ENCODE assay signal across 1 cellular context in the genomic region with DNA sequence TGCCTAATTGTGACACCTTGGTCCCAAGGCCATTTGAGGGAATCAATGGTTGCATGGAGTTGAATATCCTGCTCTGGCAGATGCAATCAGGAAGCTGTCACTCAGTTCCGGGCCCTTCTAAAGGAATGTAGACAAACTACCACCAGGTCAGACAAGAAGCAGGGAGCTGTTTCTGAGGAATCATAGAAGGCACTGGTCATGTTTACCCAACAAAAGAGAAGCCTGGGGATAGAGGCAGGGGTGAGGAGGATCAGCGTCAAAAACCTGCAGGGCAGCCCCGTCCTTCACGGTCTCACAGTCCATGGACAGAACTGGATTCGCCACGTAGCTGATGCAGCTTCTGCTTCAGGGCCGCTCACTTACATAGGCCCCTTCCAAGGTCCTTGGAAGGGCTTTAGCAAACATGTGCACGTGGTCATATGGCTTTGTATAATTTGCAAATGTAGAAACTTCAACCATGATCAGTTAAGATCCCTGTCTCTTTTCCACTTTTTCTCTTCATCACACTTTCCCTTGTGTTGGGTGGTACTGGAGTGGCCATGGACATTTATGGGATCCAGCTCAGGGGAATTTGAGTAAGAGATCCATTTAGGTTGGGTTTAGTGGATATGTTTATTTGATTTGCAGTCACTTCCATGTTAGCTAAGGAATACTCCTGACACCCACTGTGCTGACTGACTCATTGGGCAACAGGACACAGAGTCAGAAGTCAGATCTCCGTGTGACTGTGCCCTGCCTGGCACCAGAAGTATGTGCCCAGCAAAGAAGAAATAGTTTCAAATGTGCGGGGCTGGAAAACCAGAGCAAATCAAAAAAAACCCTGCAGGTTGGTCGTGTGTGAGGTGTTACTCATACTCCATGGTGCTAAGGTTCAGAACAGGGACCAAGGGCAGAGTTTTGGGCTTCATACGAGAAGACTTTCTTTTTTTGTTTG.
A peak's percentile ranks its signal among the peaks of the same experiment; 100 is the strongest.
TF ChIP-seq lines count a peak whose summit lies in the region.

No MANE protein-coding gene starts in this region.

TF ChIP-seq in HepG2, 621 proteins besides CTCF, POLR2A, EP300 and RAD21 (continued from another document and continues in another):
- TF ChIP-seq, protein P1, sequence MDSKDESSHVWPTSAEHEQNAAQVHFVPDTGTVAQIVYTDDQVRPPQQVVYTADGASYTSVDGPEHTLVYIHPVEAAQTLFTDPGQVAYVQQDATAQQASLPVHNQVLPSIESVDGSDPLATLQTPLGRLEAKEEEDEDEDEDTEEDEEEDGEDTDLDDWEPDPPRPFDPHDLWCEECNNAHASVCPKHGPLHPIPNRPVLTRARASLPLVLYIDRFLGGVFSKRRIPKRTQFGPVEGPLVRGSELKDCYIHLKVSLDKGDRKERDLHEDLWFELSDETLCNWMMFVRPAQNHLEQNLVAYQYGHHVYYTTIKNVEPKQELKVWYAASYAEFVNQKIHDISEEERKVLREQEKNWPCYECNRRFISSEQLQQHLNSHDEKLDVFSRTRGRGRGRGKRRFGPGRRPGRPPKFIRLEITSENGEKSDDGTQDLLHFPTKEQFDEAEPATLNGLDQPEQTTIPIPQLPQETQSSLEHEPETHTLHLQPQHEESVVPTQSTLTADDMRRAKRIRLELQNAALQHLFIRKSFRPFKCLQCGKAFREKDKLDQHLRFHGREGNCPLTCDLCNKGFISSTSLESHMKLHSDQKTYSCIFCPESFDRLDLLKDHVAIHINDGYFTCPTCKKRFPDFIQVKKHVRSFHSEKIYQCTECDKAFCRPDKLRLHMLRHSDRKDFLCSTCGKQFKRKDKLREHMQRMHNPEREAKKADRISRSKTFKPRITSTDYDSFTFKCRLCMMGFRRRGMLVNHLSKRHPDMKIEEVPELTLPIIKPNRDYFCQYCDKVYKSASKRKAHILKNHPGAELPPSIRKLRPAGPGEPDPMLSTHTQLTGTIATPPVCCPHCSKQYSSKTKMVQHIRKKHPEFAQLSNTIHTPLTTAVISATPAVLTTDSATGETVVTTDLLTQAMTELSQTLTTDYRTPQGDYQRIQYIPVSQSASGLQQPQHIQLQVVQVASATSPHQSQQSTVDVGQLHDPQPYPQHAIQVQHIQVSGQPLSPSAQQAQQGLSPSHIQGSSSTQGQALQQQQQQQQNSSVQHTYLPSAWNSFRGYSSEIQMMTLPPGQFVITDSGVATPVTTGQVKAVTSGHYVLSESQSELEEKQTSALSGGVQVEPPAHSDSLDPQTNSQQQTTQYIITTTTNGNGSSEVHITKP (CRISPR knock-in tag; IDR thresholded peaks at IDR 0.05; ENCODE audit: low read depth) = 0 out of 2 replicates have a peak, but pooled peaks have one; percentile 31
- TF ChIP-seq, protein P2, sequence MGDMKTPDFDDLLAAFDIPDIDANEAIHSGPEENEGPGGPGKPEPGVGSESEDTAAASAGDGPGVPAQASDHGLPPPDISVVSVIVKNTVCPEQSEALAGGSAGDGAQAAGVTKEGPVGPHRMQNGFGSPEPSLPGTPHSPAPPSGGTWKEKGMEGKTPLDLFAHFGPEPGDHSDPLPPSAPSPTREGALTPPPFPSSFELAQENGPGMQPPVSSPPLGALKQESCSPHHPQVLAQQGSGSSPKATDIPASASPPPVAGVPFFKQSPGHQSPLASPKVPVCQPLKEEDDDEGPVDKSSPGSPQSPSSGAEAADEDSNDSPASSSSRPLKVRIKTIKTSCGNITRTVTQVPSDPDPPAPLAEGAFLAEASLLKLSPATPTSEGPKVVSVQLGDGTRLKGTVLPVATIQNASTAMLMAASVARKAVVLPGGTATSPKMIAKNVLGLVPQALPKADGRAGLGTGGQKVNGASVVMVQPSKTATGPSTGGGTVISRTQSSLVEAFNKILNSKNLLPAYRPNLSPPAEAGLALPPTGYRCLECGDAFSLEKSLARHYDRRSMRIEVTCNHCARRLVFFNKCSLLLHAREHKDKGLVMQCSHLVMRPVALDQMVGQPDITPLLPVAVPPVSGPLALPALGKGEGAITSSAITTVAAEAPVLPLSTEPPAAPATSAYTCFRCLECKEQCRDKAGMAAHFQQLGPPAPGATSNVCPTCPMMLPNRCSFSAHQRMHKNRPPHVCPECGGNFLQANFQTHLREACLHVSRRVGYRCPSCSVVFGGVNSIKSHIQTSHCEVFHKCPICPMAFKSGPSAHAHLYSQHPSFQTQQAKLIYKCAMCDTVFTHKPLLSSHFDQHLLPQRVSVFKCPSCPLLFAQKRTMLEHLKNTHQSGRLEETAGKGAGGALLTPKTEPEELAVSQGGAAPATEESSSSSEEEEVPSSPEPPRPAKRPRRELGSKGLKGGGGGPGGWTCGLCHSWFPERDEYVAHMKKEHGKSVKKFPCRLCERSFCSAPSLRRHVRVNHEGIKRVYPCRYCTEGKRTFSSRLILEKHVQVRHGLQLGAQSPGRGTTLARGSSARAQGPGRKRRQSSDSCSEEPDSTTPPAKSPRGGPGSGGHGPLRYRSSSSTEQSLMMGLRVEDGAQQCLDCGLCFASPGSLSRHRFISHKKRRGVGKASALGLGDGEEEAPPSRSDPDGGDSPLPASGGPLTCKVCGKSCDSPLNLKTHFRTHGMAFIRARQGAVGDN (CRISPR knock-in tag; IDR thresholded peaks at IDR 0.05) = no peak; the same call in 1 of the 2 replicates
- TF ChIP-seq MED13 (CRISPR knock-in tag; IDR thresholded peaks at IDR 0.05) (no peak), MXD4 (CRISPR knock-in tag; IDR thresholded peaks at IDR 0.05) (no peak), ZNF703 (CRISPR knock-in tag; IDR thresholded peaks at IDR 0.05; ENCODE audit: borderline replicate concordance) (no peak), MTA3 (CRISPR knock-in tag; IDR thresholded peaks at IDR 0.05) (no peak), SKI (IDR thresholded peaks at IDR 0.05; ENCODE audit: partially characterized antibody) (no peak), ZNF792 (CRISPR knock-in tag; IDR thresholded peaks at IDR 0.05) (no peak), MIER3 (CRISPR knock-in tag; IDR thresholded peaks at IDR 0.05; ENCODE audit: borderline replicate concordance) (no peak), ZNF256 (CRISPR knock-in tag; conservative IDR thresholded peaks at IDR 0.05) (no peak), RORA (CRISPR knock-in tag; IDR thresholded peaks at IDR 0.05) (0 out of 2 replicates have a peak, but pooled peaks have one; percentile 39), ZNF605 (CRISPR knock-in tag; IDR thresholded peaks at IDR 0.05) (no peak), CCAR2 (optimal IDR thresholded peaks at IDR 0.05; ENCODE audit: low read depth, low read length) (no peak), ZNF790 (CRISPR knock-in tag; IDR thresholded peaks at IDR 0.05; ENCODE audit: borderline replicate concordance) (no peak), ZNF570 (CRISPR knock-in tag; IDR thresholded peaks at IDR 0.05; ENCODE audit: borderline replicate concordance) (no peak), PHF20 (CRISPR knock-in tag; IDR thresholded peaks at IDR 0.05) (0 out of 2 replicates have a peak, but pooled peaks have one; percentile 39), XBP1 (CRISPR knock-in tag; IDR thresholded peaks at IDR 0.05) (no peak), ARNT (IDR thresholded peaks at IDR 0.05) (no peak), KDM1A (CRISPR knock-in tag; IDR thresholded peaks at IDR 0.05) (no peak), ELF4 (CRISPR knock-in tag; IDR thresholded peaks at IDR 0.05; ENCODE audit: borderline replicate concordance) (no peak), MIER2 (CRISPR knock-in tag; IDR thresholded peaks at IDR 0.05) (no peak), GZF1 (CRISPR knock-in tag; IDR thresholded peaks at IDR 0.05) (no peak), ZNF501 (CRISPR knock-in tag; IDR thresholded peaks at IDR 0.05) (0 out of 2 replicates have a peak, but pooled peaks have one; percentile 23)
- TF ChIP-seq, protein P3, sequence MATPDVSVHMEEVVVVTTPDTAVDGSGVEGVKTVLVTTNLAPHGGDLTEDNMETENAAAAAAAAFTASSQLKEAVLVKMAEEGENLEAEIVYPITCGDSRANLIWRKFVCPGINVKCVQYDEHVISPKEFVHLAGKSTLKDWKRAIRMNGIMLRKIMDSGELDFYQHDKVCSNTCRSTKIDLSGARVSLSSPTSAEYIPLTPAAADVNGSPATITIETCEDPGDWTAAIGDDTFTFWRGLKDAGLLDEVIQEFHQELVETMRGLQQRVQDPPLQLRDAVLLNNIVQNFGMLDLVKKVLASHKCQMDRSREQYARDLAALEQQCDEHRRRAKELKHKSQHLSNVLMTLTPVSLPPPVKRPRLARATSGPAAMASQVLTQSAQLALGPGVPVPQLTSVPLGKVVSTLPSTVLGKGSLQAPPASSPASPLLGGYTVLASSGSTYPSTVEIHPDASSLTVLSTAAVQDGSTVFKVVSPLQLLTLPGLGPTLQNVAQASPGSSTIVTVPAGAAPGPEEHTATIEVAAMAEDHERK (CRISPR knock-in tag; IDR thresholded peaks at IDR 0.05; ENCODE audit: low read depth) = no peak
- TF ChIP-seq, protein P4, sequence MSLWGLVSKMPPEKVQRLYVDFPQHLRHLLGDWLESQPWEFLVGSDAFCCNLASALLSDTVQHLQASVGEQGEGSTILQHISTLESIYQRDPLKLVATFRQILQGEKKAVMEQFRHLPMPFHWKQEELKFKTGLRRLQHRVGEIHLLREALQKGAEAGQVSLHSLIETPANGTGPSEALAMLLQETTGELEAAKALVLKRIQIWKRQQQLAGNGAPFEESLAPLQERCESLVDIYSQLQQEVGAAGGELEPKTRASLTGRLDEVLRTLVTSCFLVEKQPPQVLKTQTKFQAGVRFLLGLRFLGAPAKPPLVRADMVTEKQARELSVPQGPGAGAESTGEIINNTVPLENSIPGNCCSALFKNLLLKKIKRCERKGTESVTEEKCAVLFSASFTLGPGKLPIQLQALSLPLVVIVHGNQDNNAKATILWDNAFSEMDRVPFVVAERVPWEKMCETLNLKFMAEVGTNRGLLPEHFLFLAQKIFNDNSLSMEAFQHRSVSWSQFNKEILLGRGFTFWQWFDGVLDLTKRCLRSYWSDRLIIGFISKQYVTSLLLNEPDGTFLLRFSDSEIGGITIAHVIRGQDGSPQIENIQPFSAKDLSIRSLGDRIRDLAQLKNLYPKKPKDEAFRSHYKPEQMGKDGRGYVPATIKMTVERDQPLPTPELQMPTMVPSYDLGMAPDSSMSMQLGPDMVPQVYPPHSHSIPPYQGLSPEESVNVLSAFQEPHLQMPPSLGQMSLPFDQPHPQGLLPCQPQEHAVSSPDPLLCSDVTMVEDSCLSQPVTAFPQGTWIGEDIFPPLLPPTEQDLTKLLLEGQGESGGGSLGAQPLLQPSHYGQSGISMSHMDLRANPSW (CRISPR knock-in tag; IDR thresholded peaks at IDR 0.05; ENCODE audit: borderline replicate concordance) = no peak
- TF ChIP-seq, protein P5, sequence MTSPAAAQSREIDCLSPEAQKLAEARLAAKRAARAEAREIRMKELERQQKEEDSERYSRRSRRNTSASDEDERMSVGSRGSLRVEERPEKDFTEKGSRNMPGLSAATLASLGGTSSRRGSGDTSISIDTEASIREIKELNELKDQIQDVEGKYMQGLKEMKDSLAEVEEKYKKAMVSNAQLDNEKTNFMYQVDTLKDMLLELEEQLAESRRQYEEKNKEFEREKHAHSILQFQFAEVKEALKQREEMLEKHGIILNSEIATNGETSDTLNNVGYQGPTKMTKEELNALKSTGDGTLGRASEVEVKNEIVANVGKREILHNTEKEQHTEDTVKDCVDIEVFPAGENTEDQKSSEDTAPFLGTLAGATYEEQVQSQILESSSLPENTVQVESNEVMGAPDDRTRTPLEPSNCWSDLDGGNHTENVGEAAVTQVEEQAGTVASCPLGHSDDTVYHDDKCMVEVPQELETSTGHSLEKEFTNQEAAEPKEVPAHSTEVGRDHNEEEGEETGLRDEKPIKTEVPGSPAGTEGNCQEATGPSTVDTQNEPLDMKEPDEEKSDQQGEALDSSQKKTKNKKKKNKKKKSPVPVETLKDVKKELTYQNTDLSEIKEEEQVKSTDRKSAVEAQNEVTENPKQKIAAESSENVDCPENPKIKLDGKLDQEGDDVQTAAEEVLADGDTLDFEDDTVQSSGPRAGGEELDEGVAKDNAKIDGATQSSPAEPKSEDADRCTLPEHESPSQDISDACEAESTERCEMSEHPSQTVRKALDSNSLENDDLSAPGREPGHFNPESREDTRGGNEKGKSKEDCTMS (CRISPR knock-in tag; conservative IDR thresholded peaks at IDR 0.05) = no peak
- TF ChIP-seq, protein P6, sequence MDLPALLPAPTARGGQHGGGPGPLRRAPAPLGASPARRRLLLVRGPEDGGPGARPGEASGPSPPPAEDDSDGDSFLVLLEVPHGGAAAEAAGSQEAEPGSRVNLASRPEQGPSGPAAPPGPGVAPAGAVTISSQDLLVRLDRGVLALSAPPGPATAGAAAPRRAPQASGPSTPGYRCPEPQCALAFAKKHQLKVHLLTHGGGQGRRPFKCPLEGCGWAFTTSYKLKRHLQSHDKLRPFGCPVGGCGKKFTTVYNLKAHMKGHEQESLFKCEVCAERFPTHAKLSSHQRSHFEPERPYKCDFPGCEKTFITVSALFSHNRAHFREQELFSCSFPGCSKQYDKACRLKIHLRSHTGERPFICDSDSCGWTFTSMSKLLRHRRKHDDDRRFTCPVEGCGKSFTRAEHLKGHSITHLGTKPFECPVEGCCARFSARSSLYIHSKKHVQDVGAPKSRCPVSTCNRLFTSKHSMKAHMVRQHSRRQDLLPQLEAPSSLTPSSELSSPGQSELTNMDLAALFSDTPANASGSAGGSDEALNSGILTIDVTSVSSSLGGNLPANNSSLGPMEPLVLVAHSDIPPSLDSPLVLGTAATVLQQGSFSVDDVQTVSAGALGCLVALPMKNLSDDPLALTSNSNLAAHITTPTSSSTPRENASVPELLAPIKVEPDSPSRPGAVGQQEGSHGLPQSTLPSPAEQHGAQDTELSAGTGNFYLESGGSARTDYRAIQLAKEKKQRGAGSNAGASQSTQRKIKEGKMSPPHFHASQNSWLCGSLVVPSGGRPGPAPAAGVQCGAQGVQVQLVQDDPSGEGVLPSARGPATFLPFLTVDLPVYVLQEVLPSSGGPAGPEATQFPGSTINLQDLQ (CRISPR knock-in tag; IDR thresholded peaks at IDR 0.05) = 0 out of 2 replicates have a peak, but pooled peaks have one; percentile 2
- TF ChIP-seq, protein P7, sequence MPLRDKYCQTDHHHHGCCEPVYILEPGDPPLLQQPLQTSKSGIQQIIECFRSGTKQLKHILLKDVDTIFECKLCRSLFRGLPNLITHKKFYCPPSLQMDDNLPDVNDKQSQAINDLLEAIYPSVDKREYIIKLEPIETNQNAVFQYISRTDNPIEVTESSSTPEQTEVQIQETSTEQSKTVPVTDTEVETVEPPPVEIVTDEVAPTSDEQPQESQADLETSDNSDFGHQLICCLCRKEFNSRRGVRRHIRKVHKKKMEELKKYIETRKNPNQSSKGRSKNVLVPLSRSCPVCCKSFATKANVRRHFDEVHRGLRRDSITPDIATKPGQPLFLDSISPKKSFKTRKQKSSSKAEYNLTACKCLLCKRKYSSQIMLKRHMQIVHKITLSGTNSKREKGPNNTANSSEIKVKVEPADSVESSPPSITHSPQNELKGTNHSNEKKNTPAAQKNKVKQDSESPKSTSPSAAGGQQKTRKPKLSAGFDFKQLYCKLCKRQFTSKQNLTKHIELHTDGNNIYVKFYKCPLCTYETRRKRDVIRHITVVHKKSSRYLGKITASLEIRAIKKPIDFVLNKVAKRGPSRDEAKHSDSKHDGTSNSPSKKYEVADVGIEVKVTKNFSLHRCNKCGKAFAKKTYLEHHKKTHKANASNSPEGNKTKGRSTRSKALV (CRISPR knock-in tag; IDR thresholded peaks at IDR 0.05) = no peak
- TF ChIP-seq, protein P8, sequence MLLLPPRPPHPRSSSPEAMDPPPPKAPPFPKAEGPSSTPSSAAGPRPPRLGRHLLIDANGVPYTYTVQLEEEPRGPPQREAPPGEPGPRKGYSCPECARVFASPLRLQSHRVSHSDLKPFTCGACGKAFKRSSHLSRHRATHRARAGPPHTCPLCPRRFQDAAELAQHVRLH (CRISPR knock-in tag; IDR thresholded peaks at IDR 0.05; ENCODE audit: borderline replicate concordance, low read depth) = no peak
